Comparison of ENCODE assay signal across 39 cellular contexts in the genomic region with DNA sequence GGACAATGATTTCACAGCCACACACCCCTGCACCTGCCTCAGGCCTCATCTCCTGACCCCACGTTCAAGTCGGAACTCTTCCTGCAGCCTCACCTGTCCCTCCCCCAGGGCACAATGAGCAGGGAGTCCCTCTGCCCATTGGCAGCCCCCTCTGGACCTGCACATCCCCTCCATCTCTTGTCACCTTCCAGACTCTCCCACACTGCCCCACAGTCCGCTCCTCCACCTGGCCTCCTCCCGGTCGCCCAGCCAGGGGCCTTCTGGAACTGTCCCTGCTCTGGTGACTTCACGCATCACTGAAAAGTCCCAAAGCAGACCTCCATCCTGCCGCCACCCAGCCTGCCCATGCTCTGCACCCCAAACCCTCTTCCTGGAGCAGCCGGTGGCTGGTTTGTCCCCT. TPM values are rescaled to one million over a fixed set of nuclear protein-coding genes. Genes with fewer than 3 reads are reported as not detected.
DNase-seq lines count a peak whose midpoint lies in the region; ATAC-seq, FAIRE-seq and TF ChIP-seq lines count a peak whose summit lies in the region.
"Had no signal": no experiment of that assay in that cellular context is flagged by ENCODE, and none has a peak within 500 bp of the region (broad histone marks: within the 10 kb centered on the region; RNA-seq: fewer than 3 reads in every experiment).

No MANE protein-coding gene starts in this region.

- POLR2A ChIA-PET in MCF 10A (lab: Yijun Ruan, JAX) = no interaction called here

- H3K4me3 Mint-ChIP-seq in MCF 10A (ENCODE audit: unreplicated experiment) = no peak overlapping the region
- H3K4me3 Mint-ChIP-seq in stimulated activated naive B cell treated with anti-CD40 and anti-IgM and Interleukin-4, amounts not matched to agents 10 μg/mL and 1 μg/mL and 100 μg/mL, for 72 hours = peak overlapping the region; percentile 94
- H3K4me3 Mint-ChIP-seq: activated naive CD8-positive, alpha-beta T cell; activated T-helper 1 cell treated with anti-CD3 and anti-CD28 coated beads, Interleukin-12 subunit alpha, Interleukin-12 subunit beta, Interleukin-2, Interleukin-4 antibody, amounts not matched to agents 30 ng/mL and 10 ng/mL and 1 ng/mL, durations not matched to agents 14 hours and 24 hours and 36 hours; CD8-positive, alpha-beta T cell; GM23338; immature natural killer cell; T-helper 1 cell treated with Interleukin-12 subunit alpha and Interleukin-12 subunit beta and Interleukin-4 antibody, amounts not matched to agents 30 μg/mL and 1 μg/mL, for 36 hours had no signal

- H3K27me3 ChIP-seq in breast epithelium = no peaks in the 10 kb centered on the region
- H3K27me3 ChIP-seq in RWPE2 (ENCODE audit: insufficient read depth, poor library complexity, severe bottlenecking) = no peaks in the 10 kb centered on the region
- H3K27me3 ChIP-seq: MG63, stomach had no signal

- H3K4me3 ChIP-seq in breast epithelium (no peak overlapping the region), RWPE2 (ENCODE audit: severe bottlenecking) (no peak overlapping the region), kidney (ENCODE audit: low read length in 2 of 2) (no peak overlapping the region)
- H3K4me3 ChIP-seq: coronary artery, GM23338, MG63, mucosa of descending colon, SK-N-MC, stomach had no signal

- H3K27ac Mint-ChIP-seq in MCF 10A (ENCODE audit: low read depth, unreplicated experiment) = no peak overlapping the region
- peak overlapping the region; percentile 100 for H3K27ac Mint-ChIP-seq in stimulated activated naive B cell treated with anti-CD40 and anti-IgM and Interleukin-4, amounts not matched to agents 10 μg/mL and 1 μg/mL and 100 μg/mL, for 72 hours
- H3K27ac Mint-ChIP-seq: activated naive CD8-positive, alpha-beta T cell; activated T-helper 1 cell treated with anti-CD3 and anti-CD28 coated beads, Interleukin-12 subunit alpha, Interleukin-12 subunit beta, Interleukin-2, Interleukin-4 antibody, amounts not matched to agents 30 ng/mL and 10 ng/mL and 1 ng/mL, durations not matched to agents 14 hours and 24 hours and 36 hours; CD8-positive, alpha-beta T cell; GM23338; nephron; T-helper 1 cell treated with Interleukin-12 subunit alpha and Interleukin-12 subunit beta and Interleukin-4 antibody, amounts not matched to agents 30 μg/mL and 1 μg/mL, for 36 hours had no signal

- DNase-seq in breast epithelium (ENCODE audit: low spot score in 2 of 2) (no peak), MCF 10A (ENCODE audit: unreplicated experiment) (no peak), RWPE2 (ENCODE audit: low spot score) (peak; percentile 84), kidney (peak; percentile 60), NCI-H187 (lab: John Stamatoyannopoulos, UW) (no peak), NOMO-1 treated with DMSO at 0.1 percent for 48 hours (lab: John Stamatoyannopoulos, UW; ENCODE audit: unreplicated experiment) (no peak)
- no peak for DNase-seq in stimulated activated naive B cell treated with anti-CD40 and anti-IgM and Interleukin-4, amounts not matched to agents 10 μg/mL and 1 μg/mL and 100 μg/mL, for 72 hours
- DNase-seq: AML-193; CD8-positive, alpha-beta T cell; effector memory CD4-positive, alpha-beta T cell; immature natural killer cell; KG1; left colon; MG63; mucosa of descending colon; NCI-H1105; NCI-H187 treated with DMSO at 0.1 percent for 48 hours; NCI-H2171 treated with DMSO at 0.1 percent for 48 hours; NCI-H510A; RPMI8226; stimulated activated CD4-positive, alpha-beta T cell treated with anti-CD3 and anti-CD28 coated beads, Interleukin-1b, Interleukin-23, amount 100 ng/mL, for 48 hours; stomach had no signal

- CTCF ChIA-PET in MCF 10A (lab: Yijun Ruan, JAX) = no interaction called here

- peaks cover 32% of the 10 kb centered on the region for H3K4me1 Mint-ChIP-seq in MCF 10A (ENCODE audit: insufficient read depth, unreplicated experiment)
- peaks cover 49 to 85% of the 10 kb centered on the region in 2 donors for H3K4me1 Mint-ChIP-seq in stimulated activated naive B cell treated with anti-CD40 and anti-IgM and Interleukin-4, amounts not matched to agents 10 μg/mL and 1 μg/mL and 100 μg/mL, for 72 hours

- no TSS peak for BruUV-seq in MCF 10A (replicated peaks; lab: Mats Ljungman, UMichigan)

- TF ChIP-seq POLR2A in breast epithelium (IDR thresholded peaks at IDR 0.05) = no peak

- H3K27ac ChIP-seq in breast epithelium (peak overlapping the region; percentile 93), RWPE2 (ENCODE audit: poor library complexity, severe bottlenecking) (no peak overlapping the region), kidney (ENCODE audit: low read depth in 2 of 2, low read length in 2 of 2) (no peak overlapping the region)
- H3K27ac ChIP-seq: coronary artery, parathyroid adenoma, SK-N-MC, stomach had no signal

- peaks cover 57% of the 10 kb centered on the region for H3K36me3 Mint-ChIP-seq in MCF 10A (ENCODE audit: insufficient read depth, unreplicated experiment)
- H3K36me3 Mint-ChIP-seq in stimulated activated naive B cell treated with anti-CD40 and anti-IgM and Interleukin-4, amounts not matched to agents 10 μg/mL and 1 μg/mL and 100 μg/mL, for 72 hours = peaks cover 77 to 86% of the 10 kb centered on the region in 2 donors

- intact Hi-C loops in breast epithelium (cut with DNase I; ENCODE audit: low total_unique reads) (no loop called here), MCF 10A (cut with micrococcal nuclease) (no loop called here), kidney (cut with DNase I) (no loop called here)

- H3K27me3 Mint-ChIP-seq in MCF 10A (ENCODE audit: insufficient read depth, unreplicated experiment) = no peaks in the 10 kb centered on the region
- no peaks in the 10 kb centered on the region for H3K27me3 Mint-ChIP-seq in stimulated activated naive B cell treated with anti-CD40 and anti-IgM and Interleukin-4, amounts not matched to agents 10 μg/mL and 1 μg/mL and 100 μg/mL, for 72 hours
- H3K27me3 Mint-ChIP-seq: activated naive CD8-positive, alpha-beta T cell had no signal

- H3K4me1 ChIP-seq in breast epithelium (peaks cover 14 to 20% of the 10 kb centered on the region in 2 donors), RWPE2 (ENCODE audit: insufficient read depth, poor library complexity, severe bottlenecking) (peaks cover under 1% of the 10 kb centered on the region), kidney (ENCODE audit: control insufficient read depth in 1 of 2, insufficient read depth in 1 of 2, low read depth in 1 of 2, low read length in 2 of 2) (peaks cover 5 to 14% of the 10 kb centered on the region in 2 donors)

- no peaks in the 10 kb centered on the region for H3K9me3 ChIP-seq in breast epithelium
- no peaks in the 10 kb centered on the region for H3K9me3 ChIP-seq in RWPE2 (ENCODE audit: severe bottlenecking)
- H3K9me3 ChIP-seq in kidney (ENCODE audit: control insufficient read depth in 1 of 2, low read length in 2 of 2) = no peaks in the 10 kb centered on the region
- H3K9me3 ChIP-seq: MG63, mucosa of descending colon, stomach had no signal

- no peak for TF ChIP-seq CTCF in breast epithelium (IDR thresholded peaks at IDR 0.05)
- TF ChIP-seq CTCF in MCF 10A (IDR thresholded peaks at IDR 0.05; ENCODE audit: unreplicated experiment) = no peak
- no peak for TF ChIP-seq CTCF in RWPE2 (IDR thresholded peaks at IDR 0.05; ENCODE audit: poor library complexity, severe bottlenecking)
- no peak for TF ChIP-seq CTCF in kidney (IDR thresholded peaks at IDR 0.05; ENCODE audit: borderline replicate concordance, extremely low read depth, insufficient read depth)

- H3K9ac ChIP-seq in kidney (ENCODE audit: low read length in 2 of 2) = no peak overlapping the region
- H3K9ac ChIP-seq: parathyroid adenoma had no signal

- FAIRE-seq in kidney (lab: Jason Lieb, UNC) = no peak
- FAIRE-seq: TTC549, urothelium cell line had no signal

- H3K36me3 ChIP-seq in breast epithelium (no peaks in the 10 kb centered on the region), RWPE2 (ENCODE audit: low read depth) (peaks cover 78% of the 10 kb centered on the region), kidney (ENCODE audit: control insufficient read depth in 1 of 2, insufficient read depth in 2 of 2, low read length in 2 of 2) (peaks cover 5 to 10% of the 10 kb centered on the region in 2 donors)

- ATAC-seq in RWPE2 (ENCODE audit: low read depth) (no peak), GM21390 (IDR thresholded peaks at IDR 0.05; ENCODE audit: unreplicated experiment) (no peak)
- ATAC-seq in stimulated activated naive B cell treated with anti-CD40 and anti-IgM and Interleukin-4, amounts not matched to agents 10 μg/mL and 1 μg/mL and 100 μg/mL, for 72 hours (replicated peaks) = no peak
- ATAC-seq: CD8-positive, alpha-beta T cell; GM23338; left colon; mucosa of descending colon had no signal

- H3K9me3 Mint-ChIP-seq in MCF 10A (ENCODE audit: unreplicated experiment) = no peaks in the 10 kb centered on the region
- H3K9me3 Mint-ChIP-seq in stimulated activated naive B cell treated with anti-CD40 and anti-IgM and Interleukin-4, amounts not matched to agents 10 μg/mL and 1 μg/mL and 100 μg/mL, for 72 hours = no peaks in the 10 kb centered on the region
- H3K9me3 Mint-ChIP-seq: activated T-helper 1 cell treated with anti-CD3 and anti-CD28 coated beads, Interleukin-12 subunit alpha, Interleukin-12 subunit beta, Interleukin-2, Interleukin-4 antibody, amounts not matched to agents 30 ng/mL and 10 ng/mL and 1 ng/mL, durations not matched to agents 14 hours and 24 hours and 36 hours; CD8-positive, alpha-beta T cell; GM23338; immature natural killer cell; nephron; T-helper 1 cell treated with Interleukin-12 subunit alpha and Interleukin-12 subunit beta and Interleukin-4 antibody, amounts not matched to agents 30 μg/mL and 1 μg/mL, for 36 hours had no signal

RNA-seq across cellular contexts. Expression of a gene that starts 4.7 kb away (rescaled TPM):
- total RNA-seq in breast epithelium (100 to 1,000 TPM; 135 to 238 (median 181) TPM), MCF 10A (2022) (96.6 and 103 TPM in 2 replicates), kidney (200 TPM)
- polyA plus RNA-seq in kidney (ENCODE audit: insufficient read depth, low read depth, low replicate concordance) = 234 TPM

RNA-seq across cellular contexts. Expression of a gene that starts 16.8 kb away (rescaled TPM):
- total RNA-seq in breast epithelium (under 1 TPM in 1 of 3 donors, not detected in 2; 0.16 TPM), MCF 10A (2022) (not detected in 2 replicates), kidney (not detected)
- polyA plus RNA-seq in kidney (ENCODE audit: insufficient read depth, low read depth, low replicate concordance) = 0.17 TPM
- total RNA-seq: A673; activated T-helper 1 cell treated with anti-CD3 and anti-CD28 coated beads, Interleukin-12 subunit alpha, Interleukin-12 subunit beta, Interleukin-2, Interleukin-4 antibody, amounts not matched to agents 30 ng/mL and 10 ng/mL and 1 ng/mL, durations not matched to agents 14 hours and 24 hours and 36 hours; CD8-positive, alpha-beta T cell; epithelial cell of proximal tubule; glomerular endothelial cell; GM23338; HT1080; left colon; lung microvascular endothelial cell; mucosa of descending colon had no signal
- polyA plus RNA-seq: aorta, GM23338 had no signal

RNA-seq across cellular contexts. Expression of a gene that starts 21.3 kb away (rescaled TPM):
- total RNA-seq in breast epithelium = 10 to 100 TPM; 50.1 to 78.7 (median 77.7) TPM
- 59.6 and 79.8 TPM in 2 replicates for total RNA-seq in MCF 10A (2022)
- 50.2 TPM for total RNA-seq in kidney
- 63.4 TPM for polyA plus RNA-seq in kidney (ENCODE audit: insufficient read depth, low read depth, low replicate concordance)

RNA-seq across cellular contexts. Expression of a gene that starts 29.7 kb away (rescaled TPM):
- 10 to 100 TPM; 25.6 to 36.4 (median 31.4) TPM for total RNA-seq in breast epithelium
- total RNA-seq in MCF 10A (2022) = 65.2 and 69.7 TPM in 2 replicates
- 67.7 TPM for total RNA-seq in kidney
- polyA plus RNA-seq in kidney (ENCODE audit: insufficient read depth, low read depth, low replicate concordance) = 251 TPM

RNA-seq across cellular contexts. Expression of a gene that starts 40.2 kb away (rescaled TPM):
- total RNA-seq in breast epithelium (10 to 100 TPM; 43.7 to 55.4 (median 52.4) TPM), MCF 10A (2022) (180 and 197 TPM in 2 replicates), kidney (38.5 TPM)
- 26.4 TPM for polyA plus RNA-seq in kidney (ENCODE audit: insufficient read depth, low read depth, low replicate concordance)

Comparison
In these comparisons a context has a peak if more than half of its experiments do, and no peak if none do; other contexts are left out.
1. DNase-seq: peak in RWPE2 (single experiment) and kidney (single experiment); none in breast epithelium (0 of 2), MCF 10A (single experiment), stimulated activated naive B cell treated with anti-CD40 and anti-IgM and Interleukin-4, amounts not matched to agents 10 μg/mL and 1 μg/mL and 100 μg/mL, for 72 hours (single experiment), NCI-H187 (0 of 2) and NOMO-1 treated with DMSO at 0.1 percent for 48 hours (single experiment).
2. H3K27ac ChIP-seq: peak in breast epithelium (2 of 2); none in RWPE2 (single experiment) and kidney (0 of 2).